32 cellular contexts compared by ENCODE assay signal in genomic region chrX:132954323-132954722, GRCh38. TPM values are rescaled to one million over a fixed set of nuclear protein-coding genes. Genes with fewer than 3 reads are reported as not detected.
"Had no signal": no experiment of that assay in that cellular context is flagged by ENCODE, and none has a peak within 500 bp of the region (broad histone marks: within the 10 kb centered on the region; RNA-seq: fewer than 3 reads in every experiment).

No MANE protein-coding gene starts in this region.

- DNase-seq: activated CD4-positive, alpha-beta memory T cell treated with anti-CD3 and anti-CD28 coated beads for 36 hours; activated CD4-positive, alpha-beta T cell treated with anti-CD3 and anti-CD28 coated beads, Interleukin-2, amount 10 ng/mL, durations not matched to agents 24 days and 14 days; activated CD4-positive, CD25-positive, alpha-beta regulatory T cell treated with anti-CD3 and anti-CD28 coated beads, Interleukin-2, amount 50 U/mL, for 72 hours; activated CD8-positive, alpha-beta memory T cell treated with anti-CD3 and anti-CD28 coated beads, Interleukin-2, amount 50 U/mL, for 4 hours; activated effector memory CD4-positive, alpha-beta T cell treated with anti-CD3 and anti-CD28 coated beads, Interleukin-2, amount 50 U/mL, for 16 hours; activated naive CD4-positive, alpha-beta T cell treated with anti-CD3 and anti-CD28 coated beads for 36 hours; activated naive CD8-positive, alpha-beta T cell treated with anti-CD3 and anti-CD28 coated beads for 36 hours; activated T-cell treated with anti-CD3 and anti-CD28 coated beads, Interleukin-2, amount 50 U/mL, for 1 hour; adrenal gland; endodermal cell; esophagus squamous epithelium; foreskin melanocyte; kidney glomerular epithelial cell; left ventricle myocardium inferior; mesendoderm; natural killer cell; retina; sigmoid colon; small intestine; stimulated activated CD4-positive, alpha-beta T cell treated with anti-CD3 and anti-CD28 coated beads, Interleukin-4, amount 100 ng/mL, for 4 hours; stimulated activated CD8-positive, alpha-beta memory T cell treated with anti-CD3 and anti-CD28 coated beads, Interleukin-4, amount 100 ng/mL, for 48 hours; stomach; T1000; thyroid gland had no signal

- ATAC-seq: natural killer cell; stimulated activated memory B cell treated with anti-CD40 and anti-IgM and Interleukin-4, amounts not matched to agents 10 μg/mL and 1 μg/mL and 100 μg/mL, for 72 hours had no signal

- H3K9me3 Mint-ChIP-seq: activated CD4-positive, alpha-beta memory T cell treated with anti-CD3 and anti-CD28 coated beads for 36 hours; activated CD4-positive, alpha-beta T cell treated with anti-CD3 and anti-CD28 coated beads, Interleukin-2, amount 10 ng/mL, durations not matched to agents 24 days and 14 days; activated naive CD4-positive, alpha-beta T cell treated with anti-CD3 and anti-CD28 coated beads for 36 hours; activated naive CD8-positive, alpha-beta T cell treated with anti-CD3 and anti-CD28 coated beads for 36 hours; activated T-helper 1 cell treated with anti-CD3 and anti-CD28 coated beads, Interleukin-12 subunit alpha, Interleukin-12 subunit beta, Interleukin-2, Interleukin-4 antibody, amounts not matched to agents 30 ng/mL and 10 ng/mL and 1 ng/mL, durations not matched to agents 14 hours and 24 hours and 36 hours; central memory CD8-positive, alpha-beta T cell; dendritic cell treated with granulocyte-macrophage colony-stimulating factor and Interleukin-4, amounts not matched to agents 40 ng/mL and 50 ng/mL, for 4 days; endodermal cell; natural killer cell; stimulated activated memory B cell treated with anti-CD40 and anti-IgM and Interleukin-4, amounts not matched to agents 10 μg/mL and 1 μg/mL and 100 μg/mL, for 72 hours; T-helper 1 cell treated with Interleukin-12 subunit alpha and Interleukin-12 subunit beta and Interleukin-4 antibody, amounts not matched to agents 30 μg/mL and 1 μg/mL, for 36 hours had no signal

- H3K27me3 ChIP-seq: ascending aorta had no signal

- H3K9me3 ChIP-seq: adrenal gland, ascending aorta, esophagus squamous epithelium, left ventricle myocardium inferior, sigmoid colon, thyroid gland had no signal

- H3K4me3 ChIP-seq: adrenal gland, ascending aorta, esophagus squamous epithelium, left ventricle myocardium inferior, lung, sigmoid colon, stomach, thyroid gland had no signal

- H3K36me3 ChIP-seq: adrenal gland, ascending aorta, esophagus squamous epithelium, left ventricle myocardium inferior, sigmoid colon, stomach, thyroid gland had no signal

- H3K4me3 Mint-ChIP-seq: activated CD4-positive, alpha-beta memory T cell treated with anti-CD3 and anti-CD28 coated beads for 36 hours; activated CD4-positive, alpha-beta T cell treated with anti-CD3 and anti-CD28 coated beads, Interleukin-2, amount 10 ng/mL, durations not matched to agents 24 days and 14 days; activated naive CD4-positive, alpha-beta T cell treated with anti-CD3 and anti-CD28 coated beads for 36 hours; activated naive CD8-positive, alpha-beta T cell treated with anti-CD3 and anti-CD28 coated beads for 36 hours; central memory CD8-positive, alpha-beta T cell; dendritic cell treated with granulocyte-macrophage colony-stimulating factor and Interleukin-4, amounts not matched to agents 40 ng/mL and 50 ng/mL, for 4 days; endodermal cell; natural killer cell; stimulated activated memory B cell treated with anti-CD40 and anti-IgM and Interleukin-4, amounts not matched to agents 10 μg/mL and 1 μg/mL and 100 μg/mL, for 72 hours; T-helper 1 cell treated with Interleukin-12 subunit alpha and Interleukin-12 subunit beta and Interleukin-4 antibody, amounts not matched to agents 30 μg/mL and 1 μg/mL, for 36 hours had no signal

- H3K27ac Mint-ChIP-seq: activated CD4-positive, alpha-beta memory T cell treated with anti-CD3 and anti-CD28 coated beads for 36 hours; activated CD4-positive, alpha-beta T cell treated with anti-CD3 and anti-CD28 coated beads, Interleukin-2, amount 10 ng/mL, durations not matched to agents 24 days and 14 days; activated naive CD4-positive, alpha-beta T cell treated with anti-CD3 and anti-CD28 coated beads for 36 hours; activated naive CD8-positive, alpha-beta T cell treated with anti-CD3 and anti-CD28 coated beads for 36 hours; activated T-helper 1 cell treated with anti-CD3 and anti-CD28 coated beads, Interleukin-12 subunit alpha, Interleukin-12 subunit beta, Interleukin-2, Interleukin-4 antibody, amounts not matched to agents 30 ng/mL and 10 ng/mL and 1 ng/mL, durations not matched to agents 14 hours and 24 hours and 36 hours; dendritic cell treated with granulocyte-macrophage colony-stimulating factor and Interleukin-4, amounts not matched to agents 40 ng/mL and 50 ng/mL, for 4 days; endodermal cell; natural killer cell; stimulated activated memory B cell treated with anti-CD40 and anti-IgM and Interleukin-4, amounts not matched to agents 10 μg/mL and 1 μg/mL and 100 μg/mL, for 72 hours; T-helper 1 cell treated with Interleukin-12 subunit alpha and Interleukin-12 subunit beta and Interleukin-4 antibody, amounts not matched to agents 30 μg/mL and 1 μg/mL, for 36 hours had no signal

- H3K36me3 Mint-ChIP-seq: activated CD4-positive, alpha-beta memory T cell treated with anti-CD3 and anti-CD28 coated beads for 36 hours; activated naive CD8-positive, alpha-beta T cell treated with anti-CD3 and anti-CD28 coated beads for 36 hours; natural killer cell; stimulated activated memory B cell treated with anti-CD40 and anti-IgM and Interleukin-4, amounts not matched to agents 10 μg/mL and 1 μg/mL and 100 μg/mL, for 72 hours had no signal

- H3K4me1 Mint-ChIP-seq: central memory CD8-positive, alpha-beta T cell had no signal

- H3K27ac ChIP-seq: adrenal gland, ascending aorta, esophagus squamous epithelium, left ventricle myocardium inferior, sigmoid colon, stomach, thyroid gland had no signal

- H3K4me1 ChIP-seq: ascending aorta had no signal

RNA-seq across cellular contexts. Expression of gene HS6ST2, which starts 4.1 kb away (rescaled TPM):
- total RNA-seq: ascending aorta, mononuclear cell, natural killer cell had no signal
